Comparison of ENCODE assay signal across 27 cellular contexts in the genomic region with DNA sequence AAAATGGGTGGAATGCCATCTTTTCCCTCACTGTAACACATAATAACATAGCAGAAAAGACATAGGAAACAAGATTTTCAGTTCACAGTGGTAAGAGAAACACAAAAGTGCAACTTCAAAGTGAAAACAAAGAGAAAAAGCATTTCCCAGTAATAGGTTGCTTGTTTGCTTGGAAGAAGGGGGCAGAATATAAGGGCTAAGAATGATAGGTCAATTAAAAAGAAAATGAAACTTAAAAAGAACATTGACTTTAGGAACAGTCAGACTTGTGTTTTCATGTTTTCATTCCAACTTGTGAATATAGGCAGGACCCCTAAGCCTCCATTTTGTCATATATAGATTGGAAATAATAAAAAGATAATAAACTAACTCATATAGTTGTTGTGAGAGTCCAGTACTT.
"Had no signal": no experiment of that assay in that cellular context is flagged by ENCODE, and none has a peak within 500 bp of the region (broad histone marks: within the 10 kb centered on the region; RNA-seq: fewer than 3 reads in every experiment).

No MANE protein-coding gene starts in this region.

- H3K27me3 Mint-ChIP-seq: naive B cell, type B pancreatic cell had no signal

- ATAC-seq: pancreas; right cardiac atrium; sciatic nerve; stimulated activated naive CD8-positive, alpha-beta T cell treated with anti-CD3 and anti-CD28 coated beads, Interleukin-15, amount 100 ng/mL, for 72 hours had no signal

- H3K4me3 Mint-ChIP-seq: mesothelial cell of epicardium; nephron; neural crest cell; stimulated activated naive CD8-positive, alpha-beta T cell treated with anti-CD3 and anti-CD28 coated beads, Interleukin-15, amount 100 ng/mL, for 72 hours; type B pancreatic cell had no signal

- H3K9me3 Mint-ChIP-seq: nephron, neural crest cell, type B pancreatic cell had no signal

- H3K9me3 ChIP-seq: left ventricle myocardium inferior, pancreas, prostate gland, tibial nerve, uterus had no signal

- H3K4me1 ChIP-seq: left ventricle myocardium inferior, pancreas, prostate gland, tibial nerve, uterus had no signal

- H3K36me3 ChIP-seq: left ventricle myocardium inferior, pancreas, prostate gland, tibial nerve, uterus had no signal

- DNase-seq: hypothalamus; islet precursor cell; left ventricle myocardium inferior; mesendoderm; naive B cell; nucleus accumbens; pancreas; posterior cingulate gyrus; retina; right cardiac atrium; stimulated activated CD4-positive, alpha-beta T cell treated with anti-CD3 and anti-CD28 coated beads, Interleukin-12 subunit alpha, Interleukin-12 subunit beta, amount 100 ng/mL, for 4 hours; stimulated activated CD4-positive, alpha-beta T cell treated with anti-CD3 and anti-CD28 coated beads, Interleukin-15, amount 100 ng/mL, for 24 hours; stimulated activated CD4-positive, alpha-beta T cell treated with anti-CD3 and anti-CD28 coated beads, Interleukin-2, amount 100 ng/mL, for 24 hours; stimulated activated CD4-positive, alpha-beta T cell treated with anti-CD3 and anti-CD28 coated beads, Interleukin-4, amount 100 ng/mL, for 1 hour; stimulated activated naive CD4-positive, alpha-beta T cell treated with Interleukin-2 at 50 U/mL for 16 hours; stimulated activated naive CD8-positive, alpha-beta T cell treated with anti-CD3 and anti-CD28 coated beads, Interleukin-15, amount 100 ng/mL, for 72 hours; substantia nigra; uterus had no signal

- H3K4me1 Mint-ChIP-seq: nephron, neural crest cell had no signal

- H3K27me3 ChIP-seq: pancreas, tibial nerve, uterus had no signal

- H3K4me3 ChIP-seq: left ventricle myocardium inferior, lung, pancreas, prostate gland, skin epidermis, tibial nerve, uterus had no signal

- H3K27ac Mint-ChIP-seq: mesothelial cell of epicardium; nephron; stimulated activated naive CD8-positive, alpha-beta T cell treated with anti-CD3 and anti-CD28 coated beads, Interleukin-15, amount 100 ng/mL, for 72 hours; type B pancreatic cell had no signal

- H3K36me3 Mint-ChIP-seq: mesothelial cell of epicardium, naive B cell, type B pancreatic cell had no signal
